14 cellular contexts compared by ENCODE assay signal in genomic region chr11:69541001-69541285, GRCh38. TPM values are rescaled to one million over a fixed set of nuclear protein-coding genes. Genes with fewer than 3 reads are reported as not detected.
"Had no signal": no experiment of that assay in that cellular context is flagged by ENCODE, and none has a peak within 500 bp of the region (broad histone marks: within the 10 kb centered on the region; RNA-seq: fewer than 3 reads in every experiment).

No MANE protein-coding gene starts in this region.

- ATAC-seq: T-cell had no signal

- H3K27me3 ChIP-seq: adrenal gland, pancreas, transverse colon had no signal

- DNase-seq: activated CD4-positive, alpha-beta memory T cell treated with anti-CD3 and anti-CD28 coated beads, Interleukin-2, amount 10 ng/mL, durations not matched to agents 7 days and 5 days; activated naive CD4-positive, alpha-beta T cell treated with anti-CD3 and anti-CD28 coated beads, Interleukin-2, amount 50 U/mL, for 16 hours; adrenal gland; glutamatergic neuron; T-cell; T1000; transverse colon had no signal

- H3K27ac ChIP-seq: SK-N-MC had no signal

- H3K9me3 ChIP-seq: adrenal gland, pancreas, transverse colon had no signal

- H3K4me1 ChIP-seq: adrenal gland, pancreas had no signal

- H3K4me3 ChIP-seq: adrenal gland, pancreas, SK-N-MC, smooth muscle cell, transverse colon had no signal

RNA-seq across cellular contexts. Expression of gene LINC01488, which starts 59.5 kb away (rescaled TPM):
- total RNA-seq: activated CD4-positive, alpha-beta memory T cell treated with anti-CD3 and anti-CD28 coated beads, Interleukin-2, amount 10 ng/mL, durations not matched to agents 7 days and 5 days; adrenal gland; cerebellum; dorsolateral prefrontal cortex; mesenteric fat pad; pancreas; smooth muscle cell; T-cell; transverse colon had no signal
- polyA plus RNA-seq: adrenal gland, neural cell, pancreas, smooth muscle cell had no signal
